In genomic region chr2:147989809-147990403, GRCh38 we compare ENCODE assay signal across 8 cellular contexts. TPM values are rescaled to one million over a fixed set of nuclear protein-coding genes. Genes with fewer than 3 reads are reported as not detected.
A peak's percentile ranks its signal among the peaks of the same experiment; 100 is the strongest.
DNase-seq lines count a peak whose midpoint lies in the region; ATAC-seq, FAIRE-seq and TF ChIP-seq lines count a peak whose summit lies in the region.

No MANE protein-coding gene starts in this region.

- DNase-seq in ACHN (peak; percentile 79), H7 (peak; percentile 15), foreskin melanocyte (peak; percentile 16), gastrocnemius medialis (no peak), glutamatergic neuron (no peak)

- H3K9me2 ChIP-seq in Loucy (replicated peaks; ENCODE audit: low read depth, low read length) = no peaks in the 10 kb centered on the region

- no peak overlapping the region for H3K9ac ChIP-seq in Loucy (ENCODE audit: low read depth, low read length, poor library complexity, severe bottlenecking)

- TF ChIP-seq CTCF in Loucy (conservative IDR thresholded peaks at IDR 0.05; ENCODE audit: low read length) (peak; percentile 96), WI38 (IDR thresholded peaks at IDR 0.05; ENCODE audit: low read depth, low read length) (peak; percentile 45; the same call in 1 of the 2 replicates), gastrocnemius medialis (IDR thresholded peaks at IDR 0.05 in 4 of 5, conservative IDR thresholded peaks at IDR 0.05 in 1 of 5) (peak in 4 of 5 experiments; percentile 27 to 37 (median 32)), glutamatergic neuron (IDR thresholded peaks at IDR 0.05; ENCODE audit: partially characterized antibody, unreplicated experiment) (no peak)

- H3K9me3 ChIP-seq in Loucy (ENCODE audit: insufficient read depth, low read depth, low read length) (no peaks in the 10 kb centered on the region), gastrocnemius medialis (no peaks in the 10 kb centered on the region)

- TF ChIP-seq POLR2A in gastrocnemius medialis (IDR thresholded peaks at IDR 0.05) = no peak

- H3F3A ChIP-seq in Loucy (ENCODE audit: low read depth) = no peaks in the 10 kb centered on the region

- H3K4me2 ChIP-seq in Loucy (ENCODE audit: low read depth, low read length, poor library complexity, severe bottlenecking) = no peak overlapping the region

- H3K4me1 Mint-ChIP-seq in glutamatergic neuron (ENCODE audit: low read depth, unreplicated experiment) = no peaks in the 10 kb centered on the region

- H3K27me3 Mint-ChIP-seq in glutamatergic neuron (ENCODE audit: unreplicated experiment) = no peaks in the 10 kb centered on the region

- H3K27ac Mint-ChIP-seq in glutamatergic neuron (ENCODE audit: unreplicated experiment) = no peak overlapping the region

- no peak overlapping the region for H3K27ac ChIP-seq in gastrocnemius medialis

- H3K4me1 ChIP-seq in Loucy (ENCODE audit: insufficient read depth, low read length, poor library complexity, severe bottlenecking) (no peaks in the 10 kb centered on the region), gastrocnemius medialis (peaks cover 14 to 15% of the 10 kb centered on the region in 2 donors)

- no peak overlapping the region for H2AFZ ChIP-seq in Loucy (ENCODE audit: low read length)

- no peaks in the 10 kb centered on the region for H3K36me3 Mint-ChIP-seq in glutamatergic neuron (ENCODE audit: unreplicated experiment)

- ATAC-seq in gastrocnemius medialis = peak in 1 of 2 donors; percentile 33

- H3K4me3 Mint-ChIP-seq in glutamatergic neuron (ENCODE audit: unreplicated experiment) = no peak overlapping the region

- no peaks in the 10 kb centered on the region for H3K36me3 ChIP-seq in H7 (replicated peaks; ENCODE audit: control insufficient read depth, insufficient read depth, low read length)
- H3K36me3 ChIP-seq in Loucy (ENCODE audit: insufficient read depth, low read length) = no peaks in the 10 kb centered on the region
- H3K36me3 ChIP-seq in gastrocnemius medialis = no peaks in the 10 kb centered on the region

- peaks cover 73% of the 10 kb centered on the region for H3K79me2 ChIP-seq in Loucy (ENCODE audit: insufficient read depth, low read length)

- peak; percentile 95 for FAIRE-seq in G401.6 (lab: Jason Lieb, UNC)

- no peaks in the 10 kb centered on the region for H4K20me1 ChIP-seq in Loucy (ENCODE audit: insufficient read depth, low read length, poor library complexity, severe bottlenecking)

- intact Hi-C loops in gastrocnemius medialis (cut with DNase I; ENCODE audit: low total_unique reads) = no loop called here

- H3K4me3 ChIP-seq in H7 (ENCODE audit: insufficient read depth, low read depth, low read length) (no peak overlapping the region), Loucy (ENCODE audit: low read length, poor library complexity, severe bottlenecking) (no peak overlapping the region), WI38 (ENCODE audit: low read depth, low read length) (no peak overlapping the region), gastrocnemius medialis (no peak overlapping the region)

- in situ Hi-C loops in ACHN (cut with HindIII; ENCODE audit: low pct_ligation_motif_present, low pct_unique_long_range_greater_than_20kb, low sequenced_read_pairs) (no loop called here), gastrocnemius medialis (cut with MboI; ENCODE audit: low sequenced_read_pairs in 4 of 4) (no loop called here)

- no peaks in the 10 kb centered on the region for H3K9me3 Mint-ChIP-seq in glutamatergic neuron (ENCODE audit: unreplicated experiment)

- H3K27me3 ChIP-seq in H7 (ENCODE audit: control insufficient read depth, insufficient read depth, low read length) = no peaks in the 10 kb centered on the region
- no peaks in the 10 kb centered on the region for H3K27me3 ChIP-seq in Loucy (ENCODE audit: insufficient read depth, low read length, poor library complexity, severe bottlenecking)
- H3K27me3 ChIP-seq in gastrocnemius medialis = no peaks in the 10 kb centered on the region

RNA-seq across cellular contexts. Expression of gene ORC4, which starts 30.6 kb away (rescaled TPM):
- 57.3 and 60.6 TPM in 2 replicates for total RNA-seq in H7 (2014; rRNA removed; shearing (Covaris generic))
- total RNA-seq in gastrocnemius medialis (10 to 100 TPM; 34.8 to 51.8 (median 43.1) TPM), glutamatergic neuron (ENCODE audit: unreplicated experiment) (72.9 TPM)

RNA-seq across cellular contexts. Expression of gene MBD5, which starts 31.0 kb away (rescaled TPM):
- total RNA-seq in H7 (2014; rRNA removed; shearing (Covaris generic)) = 7.0 and 11.3 TPM in 2 replicates
- 10 to 100 TPM; 15.2 to 27.2 (median 15.5) TPM for total RNA-seq in gastrocnemius medialis
- 95.4 TPM for total RNA-seq in glutamatergic neuron (ENCODE audit: unreplicated experiment)

Comparison
In these comparisons a context has a peak if more than half of its experiments do, and no peak if none do; other contexts are left out.
1. DNase-seq: peak in ACHN (single experiment), H7 (single experiment) and foreskin melanocyte (single experiment); none in gastrocnemius medialis (0 of 2) and glutamatergic neuron (single experiment).